10 cellular contexts compared by ENCODE assay signal in the genomic region with DNA sequence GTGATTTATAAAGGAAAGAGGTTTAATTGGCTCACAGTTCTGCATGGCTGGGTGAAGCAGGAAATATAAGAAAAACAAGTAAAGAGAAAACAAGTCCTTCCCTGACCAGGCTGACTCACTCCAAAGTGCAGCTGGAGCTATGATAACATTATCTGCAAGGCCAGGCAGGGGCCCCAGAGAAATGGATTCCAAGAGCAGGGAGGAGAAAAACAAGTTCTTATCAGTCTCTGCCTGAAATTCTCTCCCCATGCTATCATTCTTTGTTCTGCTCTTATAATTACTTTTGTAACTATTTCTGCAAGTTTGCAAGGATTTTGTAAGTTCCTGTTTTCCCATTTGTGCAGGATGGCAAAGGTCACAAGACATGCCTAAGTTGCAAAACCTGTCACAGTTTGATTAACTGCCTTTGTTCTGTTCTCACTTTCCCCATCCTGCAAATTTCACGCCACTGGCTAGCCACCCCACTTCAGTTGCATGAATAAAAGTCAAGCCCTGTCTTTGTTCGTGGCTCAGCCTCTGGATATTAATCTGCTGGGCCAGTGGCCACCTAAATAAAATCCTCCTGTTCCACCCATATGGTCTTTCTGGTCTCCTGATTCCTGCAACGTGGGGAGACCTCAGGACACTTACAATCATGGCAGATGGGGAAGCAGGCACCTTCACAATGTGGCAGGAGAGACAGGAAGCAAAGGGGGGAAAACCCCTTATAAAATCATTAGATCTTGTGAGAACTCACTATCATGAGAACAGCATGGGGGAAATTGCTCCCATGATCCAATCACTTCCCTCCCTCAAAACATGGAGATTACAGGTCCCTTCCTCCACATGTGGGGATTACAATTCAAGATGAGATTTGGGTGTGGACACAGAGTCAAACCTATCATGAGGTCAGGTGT.
DNase-seq lines count a peak whose midpoint lies in the region; ATAC-seq and TF ChIP-seq lines count a peak whose summit lies in the region.
"Had no signal": no experiment of that assay in that cellular context is flagged by ENCODE, and none has a peak within 500 bp of the region (broad histone marks: within the 10 kb centered on the region; RNA-seq: fewer than 3 reads in every experiment).

No MANE protein-coding gene starts in this region.

- TF ChIP-seq CTCF in epithelial cell of esophagus (IDR thresholded peaks at IDR 0.05; ENCODE audit: insufficient read depth, low read depth, low read length, missing control alignments) (no peak), MM.1S (IDR thresholded peaks at IDR 0.05; ENCODE audit: low read length) (no peak)

- no peak overlapping the region for H2AFZ ChIP-seq in MM.1S (ENCODE audit: low read length)

- DNase-seq in AG20443 (ENCODE audit: low spot score) = peak; percentile 40
- DNase-seq in NOMO-1 treated with DMSO at 0.1 percent for 48 hours (lab: John Stamatoyannopoulos, UW; ENCODE audit: unreplicated experiment) = peak; percentile 96
- peak; percentile 56 for DNase-seq in epithelial cell of esophagus (ENCODE audit: low read depth)
- DNase-seq in activated naive CD4-positive, alpha-beta T cell treated with anti-CD3 and anti-CD28 coated beads, Interleukin-2, amount 50 U/mL, for 16 hours = no peak
- no peak for DNase-seq in MM.1S
- no peak for DNase-seq in stimulated activated CD4-positive, alpha-beta T cell treated with anti-CD3 and anti-CD28 coated beads, Interleukin-12 subunit alpha, Interleukin-12 subunit beta, amount 100 ng/mL, for 4 hours
- DNase-seq: activated CD4-positive, CD25-positive, alpha-beta regulatory T cell treated with anti-CD3 and anti-CD28 coated beads, Interleukin-2, amount 50 U/mL, for 72 hours had no signal

- H3K4me1 ChIP-seq in mucosa of rectum (ENCODE audit: control insufficient read depth in 2 of 2, insufficient read depth in 2 of 2, low read length in 2 of 2) = peaks cover 9 to 12% of the 10 kb centered on the region in 2 donors
- no peaks in the 10 kb centered on the region for H3K4me1 ChIP-seq in MM.1S (ENCODE audit: low read length)

- no peaks in the 10 kb centered on the region for H3K79me2 ChIP-seq in MM.1S (ENCODE audit: low read length)

- no peaks in the 10 kb centered on the region for H3K36me3 ChIP-seq in mucosa of rectum (ENCODE audit: control insufficient read depth in 2 of 2, insufficient read depth in 2 of 2, low read length in 2 of 2)
- no peaks in the 10 kb centered on the region for H3K36me3 ChIP-seq in MM.1S (replicated peaks; ENCODE audit: insufficient read depth, low read length)

- H4K20me1 ChIP-seq in MM.1S (ENCODE audit: insufficient read depth, low read length) = no peaks in the 10 kb centered on the region

- H3K4me3 ChIP-seq in epithelial cell of esophagus (ENCODE audit: low read length) (no peak overlapping the region), mucosa of rectum (ENCODE audit: low read length in 2 of 2) (peak overlapping the region; percentile 43 to 45), MM.1S (ENCODE audit: low read length) (no peak overlapping the region)
- H3K4me3 ChIP-seq: thyroid gland had no signal

- no peak overlapping the region for H3K4me2 ChIP-seq in MM.1S (ENCODE audit: low read depth, low read length)

- H3K27ac ChIP-seq in mucosa of rectum (ENCODE audit: low read depth in 2 of 2, low read length in 2 of 2) (peak overlapping the region; percentile 69 to 80), MM.1S (ENCODE audit: low read length) (no peak overlapping the region)

- H3K27me3 ChIP-seq in mucosa of rectum (ENCODE audit: control insufficient read depth in 2 of 2, insufficient read depth in 2 of 2, low read length in 2 of 2) (no peaks in the 10 kb centered on the region), MM.1S (replicated peaks; ENCODE audit: insufficient read depth, low read length) (no peaks in the 10 kb centered on the region)
- H3K27me3 ChIP-seq: thyroid gland had no signal

- peaks cover 3% of the 10 kb centered on the region; the same call in 1 of the 2 replicates for H3K9me2 ChIP-seq in MM.1S (replicated peaks; ENCODE audit: insufficient read depth, low read length)

- H3K9ac ChIP-seq in mucosa of rectum (ENCODE audit: low read depth in 1 of 2, low read length in 2 of 2) (no peak overlapping the region), MM.1S (ENCODE audit: low read length) (no peak overlapping the region)

- ATAC-seq in HG03469 (IDR thresholded peaks at IDR 0.05; ENCODE audit: unreplicated experiment) = no peak

- no peaks in the 10 kb centered on the region for H3K9me3 ChIP-seq in mucosa of rectum (ENCODE audit: control insufficient read depth in 2 of 2, low read length in 2 of 2)
- H3K9me3 ChIP-seq in MM.1S (replicated peaks; ENCODE audit: insufficient read depth, low read length) = no peaks in the 10 kb centered on the region
- H3K9me3 ChIP-seq: thyroid gland had no signal

- no peaks in the 10 kb centered on the region for H3F3A ChIP-seq in MM.1S (ENCODE audit: insufficient read depth, low read length)

Comparison
In these comparisons a context has a peak if more than half of its experiments do, and no peak if none do; other contexts are left out.
1. DNase-seq: peak in AG20443 (single experiment), NOMO-1 treated with DMSO at 0.1 percent for 48 hours (single experiment) and epithelial cell of esophagus (single experiment); none in activated naive CD4-positive, alpha-beta T cell treated with anti-CD3 and anti-CD28 coated beads, Interleukin-2, amount 50 U/mL, for 16 hours (single experiment), MM.1S (single experiment) and stimulated activated CD4-positive, alpha-beta T cell treated with anti-CD3 and anti-CD28 coated beads, Interleukin-12 subunit alpha, Interleukin-12 subunit beta, amount 100 ng/mL, for 4 hours (single experiment).
2. H3K4me3 ChIP-seq: peak in mucosa of rectum (2 of 2); none in epithelial cell of esophagus (single experiment) and MM.1S (single experiment).